In genomic region chr16:67884-68789, GRCh38 we compare ENCODE assay signal across 13 cellular contexts. TPM values are rescaled to one million over a fixed set of nuclear protein-coding genes. Genes with fewer than 3 reads are reported as not detected.
DNase-seq lines count a peak whose midpoint lies in the region; ATAC-seq, FAIRE-seq and TF ChIP-seq lines count a peak whose summit lies in the region.
"Had no signal": no experiment of that assay in that cellular context is flagged by ENCODE, and none has a peak within 500 bp of the region (broad histone marks: within the 10 kb centered on the region; RNA-seq: fewer than 3 reads in every experiment).

No MANE protein-coding gene starts in this region.

- peak overlapping the region; percentile 75 for H2AK5ac ChIP-seq in IMR-90 (ENCODE audit: low read depth, low read length)
- H2AK5ac ChIP-seq in H1 (ENCODE audit: low read depth, low read length): peak overlapping the region; percentile 24; the same call in 1 of the 2 replicates

- peaks cover 15% of the 10 kb centered on the region for H3K9me1 ChIP-seq in IMR-90 (ENCODE audit: insufficient read depth, low read length)

- H3K9ac ChIP-seq in IMR-90 (ENCODE audit: low read depth, low read length) (no peak overlapping the region), H1 (replicated peaks in 1 of 4; ENCODE audit: extremely low read depth in 1 of 4, low read depth in 3 of 4, low read length in 3 of 4) (no peak overlapping the region)

- H3K4me2 ChIP-seq in IMR-90 (ENCODE audit: low read depth, low read length) (peak overlapping the region; percentile 55; the same call in 1 of the 2 replicates), H1 (ENCODE audit: insufficient read depth in 1 of 2, low read depth in 2 of 2, low read length in 2 of 2) (no peak overlapping the region)

- H3K79me2 ChIP-seq in H1 (ENCODE audit: control insufficient read depth in 1 of 2, insufficient read depth in 2 of 2, low read length in 2 of 2): peaks cover 0 to 11% of the 10 kb centered on the region in 2 experiments; a peak in 1 of 4 replicates

- peaks cover 9% of the 10 kb centered on the region; the same call in 1 of the 2 replicates for H3K23me2 ChIP-seq in H1 (ENCODE audit: low read depth, low read length)

- dilution Hi-C loops in IMR-90 (cut with HindIII; ENCODE audit: low sequenced_read_pairs, unreplicated experiment): no loop called here

- H3K27ac ChIP-seq in IMR-90 (ENCODE audit: insufficient read depth, low read length) (peak overlapping the region; percentile 54), H1 (ENCODE audit: low read depth, low read length) (no peak overlapping the region), lower lobe of right lung (no peak overlapping the region), spleen (no peak overlapping the region)

- ATAC-seq in IMR-90 (ENCODE audit: low read depth): peak; percentile 10
- ATAC-seq in lower lobe of right lung: no peak
- ATAC-seq in GM21515 (IDR thresholded peaks at IDR 0.05; ENCODE audit: unreplicated experiment): no peak
- ATAC-seq: stimulated activated effector memory CD8-positive, alpha-beta T cell treated with anti-CD3 and anti-CD28 coated beads, Interleukin-12 subunit alpha, Interleukin-12 subunit beta, amount 100 ng/mL, for 72 hours had no signal

- H4K20me1 ChIP-seq in IMR-90 (ENCODE audit: insufficient read depth, low read length) (peaks cover 86% of the 10 kb centered on the region), H1 (replicated peaks in 1 of 2; ENCODE audit: control insufficient read depth in 1 of 2, insufficient read depth in 2 of 2, low read length in 2 of 2) (peaks cover 13 to 27% of the 10 kb centered on the region in 2 experiments)

- H3K36me3 ChIP-seq in IMR-90 (ENCODE audit: control insufficient read depth, insufficient read depth, low read length) (peaks cover 20% of the 10 kb centered on the region; the same call in 1 of the 2 replicates), H1 (ENCODE audit: control insufficient read depth in 2 of 4, insufficient read depth in 4 of 4, low read length in 3 of 4) (peaks cover 0 to 5% (median 2%) of the 10 kb centered on the region in 4 experiments; a peak in 3 of 8 replicates), lower lobe of right lung (peaks cover 19% of the 10 kb centered on the region), spleen (peaks cover 0 to 15% (median 0%) of the 10 kb centered on the region in 6 donors)
- H3K36me3 ChIP-seq: BE2C, ovary had no signal

- H2BK12ac ChIP-seq in H1 (ENCODE audit: low read depth, low read length): no peak overlapping the region

- TF ChIP-seq RAD21 in IMR-90 (IDR thresholded peaks at IDR 0.05; ENCODE audit: low read length) (0 out of 2 replicates have a peak, but pooled peaks have one; percentile 4), H1 (IDR thresholded peaks at IDR 0.05 in 1 of 2, conservative IDR thresholded peaks at IDR 0.05 in 1 of 2; ENCODE audit: low read depth in 2 of 2, low read length in 2 of 2) (no peak)

- H4K91ac ChIP-seq in IMR-90 (ENCODE audit: insufficient read depth, low read depth, low read length): 0 out of 2 replicates have a peak overlapping the region, but pooled peaks have one; percentile 16
- no peak overlapping the region for H4K91ac ChIP-seq in H1 (replicated peaks; ENCODE audit: insufficient read length, low read length)

- no peak for TF ChIP-seq POLR2A in IMR-90 (IDR thresholded peaks at IDR 0.05; ENCODE audit: low read depth, low read length)
- TF ChIP-seq POLR2A in H1 (IDR thresholded peaks at IDR 0.05; ENCODE audit: control extremely low read depth in 1 of 2, low read depth in 2 of 2, low read length in 2 of 2): no peak
- no peak for TF ChIP-seq POLR2A in spleen (IDR thresholded peaks at IDR 0.05)

- POLR2A ChIA-PET in IMR-90 (lab: Charles Lee; ENCODE audit: unreplicated experiment) (no interaction called here), H1 (lab: Charles Lee; ENCODE audit: partially characterized antibody) (interaction anchor here (0.6 to 16.6 kb wide), 8 partner anchors 10 to 160 kb away, joined by 3 to 153 read pairs (median 8); partner anchors contain the start of genes MPG, POLR3K and SNRNP25)

- DNase-seq in IMR-90 (peak; percentile 49), H1 (ENCODE audit: low read depth in 1 of 2, low spot score in 2 of 2) (no peak), lower lobe of right lung (peak; percentile 43), spleen (peak; percentile 62), UCSD-AML1 (lab: John Stamatoyannopoulos, UW; ENCODE audit: unreplicated experiment) (no peak), CD1c-positive myeloid dendritic cell (ENCODE audit: extremely low spot score) (no peak), AG08396 (ENCODE audit: low spot score) (no peak)
- DNase-seq: BE2C, OCI-M1 had no signal

- H3K56ac ChIP-seq in IMR-90 (ENCODE audit: extremely low read depth, insufficient read depth, low read length): no peak overlapping the region
- no peak overlapping the region for H3K56ac ChIP-seq in H1 (replicated peaks; ENCODE audit: insufficient read length, low read depth, low read length)

- no peak overlapping the region for H4K5ac ChIP-seq in IMR-90 (ENCODE audit: low read depth, low read length)
- H4K5ac ChIP-seq in H1 (ENCODE audit: insufficient read length, low read depth, low read length): no peak overlapping the region

- H3K27me3 ChIP-seq in IMR-90 (ENCODE audit: control insufficient read depth, insufficient read depth, low read length): no peaks in the 10 kb centered on the region
- peaks cover 0 to 2% (median 0%) of the 10 kb centered on the region in 4 experiments; a peak in 1 of 7 replicates for H3K27me3 ChIP-seq in H1 (replicated peaks in 1 of 4; ENCODE audit: control insufficient read depth in 3 of 4, extremely low read depth in 1 of 4, insufficient read depth in 3 of 4, low read length in 3 of 4)
- H3K27me3 ChIP-seq in lower lobe of right lung (ENCODE audit: low read depth): peaks cover 10% of the 10 kb centered on the region
- H3K27me3 ChIP-seq in spleen (replicated peaks in 1 of 7): peaks cover 0 to 28% (median 5%) of the 10 kb centered on the region in 7 donors
- H3K27me3 ChIP-seq: ovary had no signal

- H3K18ac ChIP-seq in IMR-90 (ENCODE audit: low read depth, low read length) (no peak overlapping the region), H1 (ENCODE audit: extremely low read depth, low read length) (no peak overlapping the region)

- H3K4me1 ChIP-seq in IMR-90 (ENCODE audit: control insufficient read depth, insufficient read depth, low read length) (peaks cover 49% of the 10 kb centered on the region), H1 (replicated peaks in 1 of 4; ENCODE audit: control insufficient read depth in 3 of 4, insufficient read depth in 4 of 4, low read length in 3 of 4) (peaks cover 3 to 30% (median 15%) of the 10 kb centered on the region in 4 experiments), lower lobe of right lung (peaks cover 61% of the 10 kb centered on the region), spleen (peaks cover 3 to 69% (median 34%) of the 10 kb centered on the region in 6 donors)

- WGBS in IMR-90 (ENCODE audit: extremely low coverage in 2 of 2, insufficient read length in 1 of 2), 2 experiments: 72% methylated on average over 11 of the region's 27 CpGs; no CpG with 5 or more reads in 1 of the 2 experiments
- WGBS in H1 (ENCODE audit: extremely low coverage in 1 of 2, insufficient coverage in 1 of 2, insufficient read length in 1 of 2, insufficient replicate concordance in 2 of 2, low coverage in 1 of 2, low lambda C conversion rate in 2 of 2, missing lambda C conversion rate in 1 of 2), 2 experiments: 93% methylated on average over 23 of the region's 27 CpGs; no CpG with 5 or more reads in 1 of the 2 experiments
- WGBS in spleen, 5 donors: 84 to 89% (median 85%) methylated on average over 15 to 27 of the region's 27 CpGs

- intact Hi-C loops in IMR-90 (cut with micrococcal nuclease) (no loop called here), lower lobe of right lung (cut with DNase I) (no loop called here), spleen (cut with DNase I; ENCODE audit: low total_unique reads) (no loop called here)

- H3K14ac ChIP-seq in IMR-90 (replicated peaks; ENCODE audit: low read depth, low read length) (0 out of 2 replicates have a peak overlapping the region, but pooled peaks have one; percentile 48), H1 (ENCODE audit: insufficient read length) (no peak overlapping the region)

- peak overlapping the region; percentile 47 for H2AFZ ChIP-seq in IMR-90 (replicated peaks; ENCODE audit: low read length, poor library complexity)
- no peak overlapping the region for H2AFZ ChIP-seq in H1 (ENCODE audit: low read length)

- peak overlapping the region; percentile 55 for H3K4ac ChIP-seq in IMR-90 (ENCODE audit: low read depth, low read length)
- no peak overlapping the region for H3K4ac ChIP-seq in H1 (replicated peaks; ENCODE audit: insufficient read length, low read depth, low read length)

- no peak overlapping the region for H2BK120ac ChIP-seq in IMR-90 (ENCODE audit: low read depth, low read length)
- H2BK120ac ChIP-seq in H1 (replicated peaks; ENCODE audit: low read depth, low read length): no peak overlapping the region

- no TSS peak for BruUV-seq in IMR-90 (replicated peaks; lab: Mats Ljungman, UMichigan)

- no peak for FAIRE-seq in H1 (lab: Jason Lieb, UNC)
- FAIRE-seq: endothelial cell of umbilical vein had no signal

- CTCF ChIA-PET in IMR-90 (lab: Yijun Ruan, JAX) (interaction anchor here (0.5 to 1.0 kb wide), 2 partner anchors 39 to 124 kb away, joined by 3 read pairs; no protein-coding TSS in a partner anchor), H1 (lab: Charles Lee; ENCODE audit: partially characterized antibody) (interaction anchor here (0.5 to 21.2 kb wide), 9 partner anchors 8 to 189 kb away, joined by 3 to 856 read pairs (median 4); partner anchors contain the start of genes HBQ1 and MPG)

- no peaks in the 10 kb centered on the region for H3K9me3 ChIP-seq in IMR-90 (ENCODE audit: control insufficient read depth, insufficient read depth, low read length)
- H3K9me3 ChIP-seq in H1 (ENCODE audit: insufficient read depth in 2 of 2, low read depth in 1 of 2, low read length in 1 of 2): no peaks in the 10 kb centered on the region
- no peaks in the 10 kb centered on the region for H3K9me3 ChIP-seq in lower lobe of right lung
- no peaks in the 10 kb centered on the region for H3K9me3 ChIP-seq in spleen
- H3K9me3 ChIP-seq: BE2C, ovary had no signal

- peaks cover 28 to 92% of the 10 kb centered on the region in 2 experiments for H3K79me1 ChIP-seq in IMR-90 (ENCODE audit: low read depth in 1 of 2, low read length in 2 of 2)
- H3K79me1 ChIP-seq in H1 (ENCODE audit: low read depth, low read length): peaks cover 3% of the 10 kb centered on the region; the same call in 1 of the 2 replicates

- H3K23ac ChIP-seq in IMR-90 (ENCODE audit: low read depth, low read length): no peak overlapping the region
- H3K23ac ChIP-seq in H1 (ENCODE audit: insufficient read length): no peak overlapping the region

- H2BK15ac ChIP-seq in IMR-90 (ENCODE audit: low read depth, low read length) (no peak overlapping the region), H1 (ENCODE audit: low read length) (no peak overlapping the region; the same call in 1 of the 2 replicates)

- H2BK5ac ChIP-seq in IMR-90 (ENCODE audit: low read depth, low read length, poor library complexity, severe bottlenecking) (peak overlapping the region; percentile 40), H1 (ENCODE audit: low read depth, low read length) (no peak overlapping the region; the same call in 1 of the 2 replicates)

- in situ Hi-C loops in IMR-90 (cut with MboI; ENCODE audit: low sequenced_read_pairs): no loop called here

- H2BK20ac ChIP-seq in IMR-90 (ENCODE audit: low read depth, low read length) (no peak overlapping the region), H1 (ENCODE audit: low read length) (no peak overlapping the region)

- no peak for TF ChIP-seq EP300 in H1 (IDR thresholded peaks at IDR 0.05; ENCODE audit: borderline replicate concordance in 1 of 2, low read depth in 2 of 2, low read length in 2 of 2)

- peak overlapping the region in 1 of 2 experiments; percentile 13; a peak in 1 of 4 replicates for H4K8ac ChIP-seq in IMR-90 (ENCODE audit: low read depth in 2 of 2, low read length in 2 of 2)
- no peak overlapping the region; the same call in none of the 2 replicates for H4K8ac ChIP-seq in H1 (ENCODE audit: extremely low read depth, insufficient read depth, low read length)

- H3K4me3 ChIP-seq in IMR-90 (ENCODE audit: insufficient read depth, low read depth, low read length) (no peak overlapping the region), H1 (ENCODE audit: extremely low read depth in 1 of 4, insufficient read depth in 2 of 4, low read depth in 3 of 4, low read length in 4 of 4) (no peak overlapping the region), lower lobe of right lung (no peak overlapping the region), spleen (no peak overlapping the region)
- H3K4me3 ChIP-seq: ovary had no signal

- TF ChIP-seq CTCF in IMR-90 (conservative IDR thresholded peaks at IDR 0.05; ENCODE audit: low read depth, low read length) (no peak), H1 (IDR thresholded peaks at IDR 0.05; ENCODE audit: control extremely low read depth in 1 of 3, insufficient read depth in 1 of 3, low read depth in 1 of 3, low read length in 3 of 3) (no peak), lower lobe of right lung (IDR thresholded peaks at IDR 0.05) (no peak), spleen (IDR thresholded peaks at IDR 0.05 in 8 of 11, conservative IDR thresholded peaks at IDR 0.05 in 3 of 11) (no peak)

- H2AK9ac ChIP-seq in IMR-90 (replicated peaks; ENCODE audit: low read depth, low read length, poor library complexity): peak overlapping the region; percentile 97

RNA-seq across cellular contexts. Expression of gene RHBDF1, which starts 4.3 kb away (rescaled TPM):
- total RNA-seq in IMR-90 (2012; rRNA removed) (11.1 and 13.8 TPM in 2 replicates), lower lobe of right lung (35.9 TPM), spleen (10 to 100 TPM in 4 of 7 donors, 1 to 10 TPM in 3; 6.5 to 23.0 (median 14.9) TPM)
- polyA plus RNA-seq in IMR-90 (2012; rRNA removed) (86.6 and 92.3 TPM in 2 replicates), H1 (2011; rRNA removed) (51.6 and 76.9 TPM in 2 replicates), spleen (10 to 100 TPM in 1 of 3 donors, 1 to 10 TPM in 2; 7.0 to 11.4 (median 9.2) TPM)
- 42.6 and 77.4 TPM in 2 replicates for polyA plus RNA-seq in IMR-90 (2012; cell fraction: cytosol; rRNA removed)
- polyA plus RNA-seq in IMR-90 (2012; cell fraction: nucleus; rRNA removed; ENCODE audit: low replicate concordance): 448 and 954 TPM in 2 replicates
- 32.5 and 37.4 TPM in 2 replicates for total RNA-seq in H1 (2021; fragmentation: NEBNext Ultra II Directional; extraction: Animal tissue kit (Norgen Biotek cat#: 25700))
- polyA plus RNA-seq in H1 (2011; cell fraction: cytosol; rRNA removed): 45.9 TPM
- polyA plus RNA-seq in H1 (2011; cell fraction: nucleus; rRNA removed): 462 TPM
- 29.1 to 43.2 TPM (median 40.3 TPM) in 4 replicates for polyA plus RNA-seq in H1 (2012, experiment 1 of 2)
- polyA plus RNA-seq in H1 (2012, experiment 2 of 2): 31.7 TPM
- 41.3 TPM for polyA plus RNA-seq in H1 (2013, experiment 1 of 2)
- 37.4 TPM for polyA plus RNA-seq in H1 (2013, experiment 2 of 2)
- 21.8 and 30.8 TPM in 2 replicates for polyA minus RNA-seq in H1 (2011; rRNA and poly(A)+ RNA removed)
- polyA minus RNA-seq in H1 (2011; cell fraction: cytosol; rRNA and poly(A)+ RNA removed): 18.2 TPM
- polyA minus RNA-seq in H1 (2011; cell fraction: nucleus; rRNA and poly(A)+ RNA removed): 49.7 TPM

RNA-seq across cellular contexts. Expression of gene MPG, which starts 9.9 kb away (rescaled TPM):
- total RNA-seq in IMR-90 (2012; rRNA removed): 66.7 and 74.2 TPM in 2 replicates
- polyA plus RNA-seq in IMR-90 (2012; rRNA removed): 135 and 155 TPM in 2 replicates
- 189 TPM in 2 replicates for polyA plus RNA-seq in IMR-90 (2012; cell fraction: cytosol; rRNA removed)
- 46.4 and 84.3 TPM in 2 replicates for polyA plus RNA-seq in IMR-90 (2012; cell fraction: nucleus; rRNA removed; ENCODE audit: low replicate concordance)
- total RNA-seq in H1 (2021; fragmentation: NEBNext Ultra II Directional; extraction: Animal tissue kit (Norgen Biotek cat#: 25700)): 35.8 and 37.6 TPM in 2 replicates
- polyA plus RNA-seq in H1 (2011; rRNA removed): 83.7 and 107 TPM in 2 replicates
- 62.4 TPM for polyA plus RNA-seq in H1 (2011; cell fraction: cytosol; rRNA removed)
- 62.1 TPM for polyA plus RNA-seq in H1 (2011; cell fraction: nucleus; rRNA removed)
- 28.1 to 43.9 TPM (median 40.6 TPM) in 4 replicates for polyA plus RNA-seq in H1 (2012, experiment 1 of 2)
- polyA plus RNA-seq in H1 (2012, experiment 2 of 2): 59.4 TPM
- 57.3 TPM for polyA plus RNA-seq in H1 (2013, experiment 1 of 2)
- 56.6 TPM for polyA plus RNA-seq in H1 (2013, experiment 2 of 2)
- 7.2 and 9.8 TPM in 2 replicates for polyA minus RNA-seq in H1 (2011; rRNA and poly(A)+ RNA removed)
- polyA minus RNA-seq in H1 (2011; cell fraction: cytosol; rRNA and poly(A)+ RNA removed): 31.9 TPM
- 21.6 TPM for polyA minus RNA-seq in H1 (2011; cell fraction: nucleus; rRNA and poly(A)+ RNA removed)
- total RNA-seq in lower lobe of right lung: 38.5 TPM
- total RNA-seq in spleen: 10 to 100 TPM; 34.8 to 82.4 (median 50.0) TPM
- 100 to 1,000 TPM; 115 to 122 (median 121) TPM for polyA plus RNA-seq in spleen

RNA-seq across cellular contexts. Expression of gene SNRNP25, which starts 14.5 kb away (rescaled TPM):
- 63.3 and 88.0 TPM in 2 replicates for total RNA-seq in IMR-90 (2012; rRNA removed)
- polyA plus RNA-seq in IMR-90 (2012; rRNA removed): 67.2 and 73.7 TPM in 2 replicates
- polyA plus RNA-seq in IMR-90 (2012; cell fraction: cytosol; rRNA removed): 69.1 and 93.4 TPM in 2 replicates
- polyA plus RNA-seq in IMR-90 (2012; cell fraction: nucleus; rRNA removed; ENCODE audit: low replicate concordance): 23.8 and 33.0 TPM in 2 replicates
- 49.6 and 58.4 TPM in 2 replicates for total RNA-seq in H1 (2021; fragmentation: NEBNext Ultra II Directional; extraction: Animal tissue kit (Norgen Biotek cat#: 25700))
- 45.2 and 53.0 TPM in 2 replicates for polyA plus RNA-seq in H1 (2011; rRNA removed)
- polyA plus RNA-seq in H1 (2011; cell fraction: cytosol; rRNA removed): 75.6 TPM
- 48.5 TPM for polyA plus RNA-seq in H1 (2011; cell fraction: nucleus; rRNA removed)
- 62.8 to 118 TPM (median 92.7 TPM) in 4 replicates for polyA plus RNA-seq in H1 (2012, experiment 1 of 2)
- 122 TPM for polyA plus RNA-seq in H1 (2012, experiment 2 of 2)
- 52.3 TPM for polyA plus RNA-seq in H1 (2013, experiment 1 of 2)
- 51.6 TPM for polyA plus RNA-seq in H1 (2013, experiment 2 of 2)
- polyA minus RNA-seq in H1 (2011; rRNA and poly(A)+ RNA removed): 20.7 and 26.8 TPM in 2 replicates
- 21.7 TPM for polyA minus RNA-seq in H1 (2011; cell fraction: cytosol; rRNA and poly(A)+ RNA removed)
- polyA minus RNA-seq in H1 (2011; cell fraction: nucleus; rRNA and poly(A)+ RNA removed): 18.0 TPM
- 18.5 TPM for total RNA-seq in lower lobe of right lung
- total RNA-seq in spleen: 10 to 100 TPM; 13.6 to 25.1 (median 17.2) TPM
- 10 to 100 TPM; 39.8 to 48.1 (median 46.6) TPM for polyA plus RNA-seq in spleen

RNA-seq across cellular contexts. Expression of gene POLR3K, which starts 14.7 kb away (rescaled TPM):
- total RNA-seq in IMR-90 (2012; rRNA removed): 9.0 and 10.6 TPM in 2 replicates
- 39.1 and 39.5 TPM in 2 replicates for polyA plus RNA-seq in IMR-90 (2012; rRNA removed)
- 33.6 and 33.9 TPM in 2 replicates for polyA plus RNA-seq in IMR-90 (2012; cell fraction: cytosol; rRNA removed)
- 9.4 and 11.5 TPM in 2 replicates for polyA plus RNA-seq in IMR-90 (2012; cell fraction: nucleus; rRNA removed; ENCODE audit: low replicate concordance)
- total RNA-seq in H1 (2021; fragmentation: NEBNext Ultra II Directional; extraction: Animal tissue kit (Norgen Biotek cat#: 25700)): 45.4 and 49.6 TPM in 2 replicates
- polyA plus RNA-seq in H1 (2011; rRNA removed): 76.5 and 80.5 TPM in 2 replicates
- polyA plus RNA-seq in H1 (2011; cell fraction: cytosol; rRNA removed): 82.5 TPM
- 52.0 TPM for polyA plus RNA-seq in H1 (2011; cell fraction: nucleus; rRNA removed)
- polyA plus RNA-seq in H1 (2012, experiment 1 of 2): 55.4 to 63.9 TPM (median 58.6 TPM) in 4 replicates
- polyA plus RNA-seq in H1 (2012, experiment 2 of 2): 25.1 TPM
- polyA plus RNA-seq in H1 (2013, experiment 1 of 2): 41.3 TPM
- polyA plus RNA-seq in H1 (2013, experiment 2 of 2): 43.7 TPM
- polyA minus RNA-seq in H1 (2011; rRNA and poly(A)+ RNA removed): 44.6 and 52.4 TPM in 2 replicates
- 25.0 TPM for polyA minus RNA-seq in H1 (2011; cell fraction: cytosol; rRNA and poly(A)+ RNA removed)
- polyA minus RNA-seq in H1 (2011; cell fraction: nucleus; rRNA and poly(A)+ RNA removed): 17.7 TPM
- 12.1 TPM for total RNA-seq in lower lobe of right lung
- total RNA-seq in spleen: 10 to 100 TPM in 4 of 7 donors, 1 to 10 TPM in 3; 5.2 to 17.9 (median 13.2) TPM
- 10 to 100 TPM; 13.1 to 24.1 (median 21.2) TPM for polyA plus RNA-seq in spleen

Comparison
In these comparisons a context has a peak if more than half of its experiments do, and no peak if none do; other contexts are left out.
1. DNase-seq: peak in IMR-90 (single experiment), lower lobe of right lung (single experiment) and spleen (single experiment); none in H1 (0 of 2), UCSD-AML1 (single experiment), CD1c-positive myeloid dendritic cell (single experiment) and AG08396 (single experiment).